Comparison of ENCODE assay signal across 11 cellular contexts in the genomic region with DNA sequence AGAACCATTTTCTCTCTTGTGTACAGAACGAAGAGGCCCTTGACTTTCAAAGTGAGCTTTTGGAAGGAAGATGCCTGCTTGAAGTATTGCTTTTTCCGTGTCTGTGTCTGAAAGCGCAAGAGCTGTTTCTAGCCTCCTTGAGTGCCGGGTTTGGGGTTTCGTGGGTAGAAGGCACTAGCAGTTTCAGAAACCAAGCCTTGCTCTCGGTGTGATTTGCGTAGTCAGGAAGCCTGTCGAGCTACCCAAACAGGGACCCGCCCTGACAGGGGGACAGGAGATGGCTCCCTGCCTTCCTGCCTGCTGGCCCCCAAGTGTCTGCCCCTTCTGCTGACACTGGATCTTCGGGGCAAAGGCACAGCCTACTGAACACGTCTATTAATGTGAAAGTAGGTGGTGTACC.
DNase-seq lines count a peak whose midpoint lies in the region; ATAC-seq and TF ChIP-seq lines count a peak whose summit lies in the region.
"Had no signal": no experiment of that assay in that cellular context is flagged by ENCODE, and none has a peak within 500 bp of the region (broad histone marks: within the 10 kb centered on the region; RNA-seq: fewer than 3 reads in every experiment).

No MANE protein-coding gene starts in this region.

- no peak for TF ChIP-seq CTCF in left ventricle myocardium inferior (IDR thresholded peaks at IDR 0.05; ENCODE audit: borderline replicate concordance)

- H3K27me3 Mint-ChIP-seq in T-helper 2 cell treated with Interferon-gamma antibody and Interleukin-4, amounts not matched to agents 5 μg/mL and 100 μg/mL, for 36 hours (ENCODE audit: low read depth), result no peaks in the 10 kb centered on the region

- H3K9me3 Mint-ChIP-seq in T-helper 2 cell treated with Interferon-gamma antibody and Interleukin-4, amounts not matched to agents 5 μg/mL and 100 μg/mL, for 36 hours, result no peaks in the 10 kb centered on the region

- ATAC-seq in GM21367 (IDR thresholded peaks at IDR 0.05; ENCODE audit: unreplicated experiment) (peak; percentile 87), HG02642 (IDR thresholded peaks at IDR 0.05; ENCODE audit: poor library complexity, unreplicated experiment) (no peak), GM19328 (IDR thresholded peaks at IDR 0.05; ENCODE audit: unreplicated experiment) (no peak), Right ventricle myocardium superior (ENCODE audit: poor library complexity) (no peak)

- peaks cover 6% of the 10 kb centered on the region for H3K36me3 Mint-ChIP-seq in T-helper 2 cell treated with Interferon-gamma antibody and Interleukin-4, amounts not matched to agents 5 μg/mL and 100 μg/mL, for 36 hours (ENCODE audit: low read depth)

- DNase-seq in T-helper 2 cell treated with Interferon-gamma antibody and Interleukin-4, amounts not matched to agents 5 μg/mL and 100 μg/mL, for 36 hours (ENCODE audit: low spot score), result peak; percentile 75
- peak; percentile 42 for DNase-seq in activated naive CD4-positive, alpha-beta T cell treated with anti-CD3 and anti-CD28 coated beads, Interleukin-2, amount 50 U/mL, for 16 hours
- peak; percentile 30 for DNase-seq in stimulated activated CD8-positive, alpha-beta memory T cell treated with anti-CD3 and anti-CD28 coated beads, Interleukin-12 subunit alpha, Interleukin-12 subunit beta, amount 100 ng/mL, for 24 hours (ENCODE audit: extremely low read depth)
- DNase-seq in left ventricle myocardium inferior, result no peak
- no peak for DNase-seq in Right ventricle myocardium superior
- DNase-seq: EL had no signal

- peaks cover 78% of the 10 kb centered on the region for H3K4me1 Mint-ChIP-seq in T-helper 2 cell treated with Interferon-gamma antibody and Interleukin-4, amounts not matched to agents 5 μg/mL and 100 μg/mL, for 36 hours (ENCODE audit: low read depth)

- H3K9me3 ChIP-seq in left ventricle myocardium inferior (replicated peaks), result no peaks in the 10 kb centered on the region
- H3K9me3 ChIP-seq: esophagus muscularis mucosa had no signal

- H3K27ac Mint-ChIP-seq in T-helper 2 cell treated with Interferon-gamma antibody and Interleukin-4, amounts not matched to agents 5 μg/mL and 100 μg/mL, for 36 hours, result peak overlapping the region; percentile 92

- no peak overlapping the region for H3K27ac ChIP-seq in left ventricle myocardium inferior (replicated peaks)
- H3K27ac ChIP-seq: esophagus muscularis mucosa, VCaP had no signal

- no peaks in the 10 kb centered on the region for H3K4me1 ChIP-seq in left ventricle myocardium inferior
- H3K4me1 ChIP-seq: esophagus muscularis mucosa had no signal

- intact Hi-C loops in left ventricle myocardium inferior (cut with micrococcal nuclease) (no loop called here), Right ventricle myocardium superior (cut with DNase I) (no loop called here)

- peaks cover 21% of the 10 kb centered on the region for H3K27me3 ChIP-seq in left ventricle myocardium inferior (ENCODE audit: low read depth)
- H3K27me3 ChIP-seq: esophagus muscularis mucosa had no signal

- no peaks in the 10 kb centered on the region for H3K36me3 ChIP-seq in left ventricle myocardium inferior
- H3K36me3 ChIP-seq: esophagus muscularis mucosa had no signal

- no peak overlapping the region for H3K4me3 ChIP-seq in left ventricle myocardium inferior
- H3K4me3 ChIP-seq: esophagus muscularis mucosa had no signal

- peak overlapping the region; percentile 82 for H3K4me3 Mint-ChIP-seq in T-helper 2 cell treated with Interferon-gamma antibody and Interleukin-4, amounts not matched to agents 5 μg/mL and 100 μg/mL, for 36 hours

Comparison
In these comparisons a context has a peak if more than half of its experiments do, and no peak if none do; other contexts are left out.
1. DNase-seq: peak in T-helper 2 cell treated with Interferon-gamma antibody and Interleukin-4, amounts not matched to agents 5 μg/mL and 100 μg/mL, for 36 hours (single experiment), activated naive CD4-positive, alpha-beta T cell treated with anti-CD3 and anti-CD28 coated beads, Interleukin-2, amount 50 U/mL, for 16 hours (single experiment) and stimulated activated CD8-positive, alpha-beta memory T cell treated with anti-CD3 and anti-CD28 coated beads, Interleukin-12 subunit alpha, Interleukin-12 subunit beta, amount 100 ng/mL, for 24 hours (single experiment); none in left ventricle myocardium inferior (single experiment) and Right ventricle myocardium superior (single experiment).